Comparison of ENCODE assay signal across 1 cellular context in the genomic region with DNA sequence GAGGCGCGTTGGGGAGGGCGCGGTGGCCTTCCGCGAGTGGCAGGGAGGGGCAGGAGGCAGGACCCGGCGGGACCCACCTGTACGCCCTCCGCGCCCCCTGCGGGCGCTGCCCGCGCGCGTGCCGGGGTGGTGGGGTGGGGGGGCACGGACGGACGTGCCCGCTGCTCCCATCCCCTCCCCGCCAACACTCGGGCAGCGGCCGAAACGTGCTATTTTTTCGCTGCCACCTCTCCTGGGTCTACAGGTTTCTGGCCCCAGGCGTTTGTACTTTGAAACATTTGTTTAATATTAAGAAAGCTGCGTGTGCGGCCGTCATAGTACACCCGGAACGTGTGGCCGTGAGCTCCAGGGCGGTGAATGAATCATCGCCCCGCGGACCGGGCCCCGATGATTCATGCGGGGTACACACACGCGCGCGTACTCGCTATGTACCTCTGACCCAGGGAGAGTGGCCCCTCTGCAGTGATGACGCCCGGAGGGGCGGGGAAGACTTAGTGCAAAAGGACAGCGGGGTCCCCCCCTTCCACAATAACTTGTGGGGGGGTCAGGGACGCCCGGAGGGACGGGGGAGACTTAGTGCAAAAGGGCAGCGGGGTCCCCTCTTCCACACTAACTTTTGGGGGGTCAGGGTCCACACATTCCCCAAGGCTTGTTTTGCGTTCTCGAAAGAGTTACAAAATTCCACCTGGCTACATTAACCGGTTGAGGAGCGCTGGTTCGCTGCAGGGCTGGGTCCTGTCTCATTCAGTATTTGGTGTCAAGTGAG.
A peak's percentile ranks its signal among the peaks of the same experiment; 100 is the strongest.
TF ChIP-seq lines count a peak whose summit lies in the region.

No MANE protein-coding gene starts in this region.

TF ChIP-seq in HepG2, 621 proteins besides CTCF, POLR2A, EP300 and RAD21 (continued from another document and continues in another):
- peak; percentile 38; the same call in 1 of the 2 replicates for TF ChIP-seq NR2C2 (CRISPR knock-in tag; IDR thresholded peaks at IDR 0.05; ENCODE audit: borderline replicate concordance)
- TF ChIP-seq MYPOP (CRISPR knock-in tag; IDR thresholded peaks at IDR 0.05) = peak; percentile 65; the same call in 1 of the 2 replicates
- TF ChIP-seq ZSCAN31 (CRISPR knock-in tag; IDR thresholded peaks at IDR 0.05; ENCODE audit: low read depth) = no peak
- no peak for TF ChIP-seq ZNF776 (CRISPR knock-in tag; IDR thresholded peaks at IDR 0.05)
- no peak; the same call in 1 of the 2 replicates for TF ChIP-seq ZNF121 (CRISPR knock-in tag; IDR thresholded peaks at IDR 0.05)
- TF ChIP-seq NFIC (IDR thresholded peaks at IDR 0.05; ENCODE audit: low read length) = no peak
- TF ChIP-seq, protein P1, sequence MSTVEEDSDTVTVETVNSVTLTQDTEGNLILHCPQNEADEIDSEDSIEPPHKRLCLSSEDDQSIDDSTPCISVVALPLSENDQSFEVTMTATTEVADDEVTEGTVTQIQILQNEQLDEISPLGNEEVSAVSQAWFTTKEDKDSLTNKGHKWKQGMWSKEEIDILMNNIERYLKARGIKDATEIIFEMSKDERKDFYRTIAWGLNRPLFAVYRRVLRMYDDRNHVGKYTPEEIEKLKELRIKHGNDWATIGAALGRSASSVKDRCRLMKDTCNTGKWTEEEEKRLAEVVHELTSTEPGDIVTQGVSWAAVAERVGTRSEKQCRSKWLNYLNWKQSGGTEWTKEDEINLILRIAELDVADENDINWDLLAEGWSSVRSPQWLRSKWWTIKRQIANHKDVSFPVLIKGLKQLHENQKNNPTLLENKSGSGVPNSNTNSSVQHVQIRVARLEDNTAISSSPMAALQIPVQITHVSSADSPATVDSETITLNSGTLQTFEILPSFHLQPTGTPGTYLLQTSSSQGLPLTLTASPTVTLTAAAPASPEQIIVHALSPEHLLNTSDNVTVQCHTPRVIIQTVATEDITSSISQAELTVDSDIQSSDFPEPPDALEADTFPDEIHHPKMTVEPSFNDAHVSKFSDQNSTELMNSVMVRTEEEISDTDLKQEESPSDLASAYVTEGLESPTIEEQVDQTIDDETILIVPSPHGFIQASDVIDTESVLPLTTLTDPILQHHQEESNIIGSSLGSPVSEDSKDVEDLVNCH (CRISPR knock-in tag; IDR thresholded peaks at IDR 0.05) = no peak
- no peak for TF ChIP-seq GFI1 (CRISPR knock-in tag; IDR thresholded peaks at IDR 0.05; ENCODE audit: borderline replicate concordance)
- TF ChIP-seq ESRRA (CRISPR knock-in tag; IDR thresholded peaks at IDR 0.05; ENCODE audit: low read depth) = no peak
- no peak for TF ChIP-seq NR1H2 (CRISPR knock-in tag; IDR thresholded peaks at IDR 0.05; ENCODE audit: borderline replicate concordance, low read depth)
- no peak for TF ChIP-seq FOXP1 (IDR thresholded peaks at IDR 0.05)
- TF ChIP-seq FOXP1 (CRISPR knock-in tag; IDR thresholded peaks at IDR 0.05) = peak; percentile 35; the same call in 1 of the 2 replicates
- TF ChIP-seq CC2D1A (CRISPR knock-in tag; IDR thresholded peaks at IDR 0.05) = no peak
- 0 out of 2 replicates have a peak, but pooled peaks have one; percentile 54 for TF ChIP-seq DMAP1 (CRISPR knock-in tag; IDR thresholded peaks at IDR 0.05)
- no peak for TF ChIP-seq SOX6 (IDR thresholded peaks at IDR 0.05)
- peak; percentile 62; the same call in 1 of the 2 replicates for TF ChIP-seq SOX6 (CRISPR knock-in tag; IDR thresholded peaks at IDR 0.05)
- no peak for TF ChIP-seq RELA (CRISPR knock-in tag; IDR thresholded peaks at IDR 0.05)
- TF ChIP-seq ZNF572 (CRISPR knock-in tag; IDR thresholded peaks at IDR 0.05) = no peak
- no peak; the same call in 1 of the 2 replicates for TF ChIP-seq HOXA3 (CRISPR knock-in tag; IDR thresholded peaks at IDR 0.05)
- TF ChIP-seq, protein P2, sequence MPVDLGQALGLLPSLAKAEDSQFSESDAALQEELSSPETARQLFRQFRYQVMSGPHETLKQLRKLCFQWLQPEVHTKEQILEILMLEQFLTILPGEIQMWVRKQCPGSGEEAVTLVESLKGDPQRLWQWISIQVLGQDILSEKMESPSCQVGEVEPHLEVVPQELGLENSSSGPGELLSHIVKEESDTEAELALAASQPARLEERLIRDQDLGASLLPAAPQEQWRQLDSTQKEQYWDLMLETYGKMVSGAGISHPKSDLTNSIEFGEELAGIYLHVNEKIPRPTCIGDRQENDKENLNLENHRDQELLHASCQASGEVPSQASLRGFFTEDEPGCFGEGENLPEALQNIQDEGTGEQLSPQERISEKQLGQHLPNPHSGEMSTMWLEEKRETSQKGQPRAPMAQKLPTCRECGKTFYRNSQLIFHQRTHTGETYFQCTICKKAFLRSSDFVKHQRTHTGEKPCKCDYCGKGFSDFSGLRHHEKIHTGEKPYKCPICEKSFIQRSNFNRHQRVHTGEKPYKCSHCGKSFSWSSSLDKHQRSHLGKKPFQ (CRISPR knock-in tag; IDR thresholded peaks at IDR 0.05; ENCODE audit: insufficient replicate concordance) = no peak
- no peak for TF ChIP-seq NBN (conservative IDR thresholded peaks at IDR 0.05)
- no peak for TF ChIP-seq ZNF883 (CRISPR knock-in tag; IDR thresholded peaks at IDR 0.05; ENCODE audit: not compliant biosample characterization)
- TF ChIP-seq IRF1 (CRISPR knock-in tag; IDR thresholded peaks at IDR 0.05; ENCODE audit: low read depth) = no peak
- 0 out of 2 replicates have a peak, but pooled peaks have one; percentile 52 for TF ChIP-seq ZNF556 (CRISPR knock-in tag; IDR thresholded peaks at IDR 0.05; ENCODE audit: borderline replicate concordance)
- no peak for TF ChIP-seq PAWR (CRISPR knock-in tag; IDR thresholded peaks at IDR 0.05; ENCODE audit: borderline replicate concordance)
- no peak for TF ChIP-seq SKI (IDR thresholded peaks at IDR 0.05; ENCODE audit: partially characterized antibody)
- no peak for TF ChIP-seq U2AF2 (IDR thresholded peaks at IDR 0.05; ENCODE audit: low read depth, low read length)
- no peak for TF ChIP-seq HNRNPUL1 (IDR thresholded peaks at IDR 0.05; ENCODE audit: low read depth, low read length)
- no peak for TF ChIP-seq GPN1 (CRISPR knock-in tag; IDR thresholded peaks at IDR 0.05; ENCODE audit: borderline replicate concordance)
- no peak for TF ChIP-seq RFXAP (CRISPR knock-in tag; IDR thresholded peaks at IDR 0.05; ENCODE audit: borderline replicate concordance)
- no peak for TF ChIP-seq ZSCAN21 (CRISPR knock-in tag; IDR thresholded peaks at IDR 0.05; ENCODE audit: borderline replicate concordance)
- TF ChIP-seq SNAI1 (CRISPR knock-in tag; IDR thresholded peaks at IDR 0.05; ENCODE audit: borderline replicate concordance) = no peak
- TF ChIP-seq ZNF850 (CRISPR knock-in tag; conservative IDR thresholded peaks at IDR 0.05) = 0 out of 2 replicates have a peak, but pooled peaks have one; percentile 18
- no peak for TF ChIP-seq ZNF296 (CRISPR knock-in tag; conservative IDR thresholded peaks at IDR 0.05)
- no peak for TF ChIP-seq KLF13 (CRISPR knock-in tag; IDR thresholded peaks at IDR 0.05)
- no peak for TF ChIP-seq ZNF512B (CRISPR knock-in tag; IDR thresholded peaks at IDR 0.05; ENCODE audit: borderline replicate concordance)
- TF ChIP-seq, protein P3, sequence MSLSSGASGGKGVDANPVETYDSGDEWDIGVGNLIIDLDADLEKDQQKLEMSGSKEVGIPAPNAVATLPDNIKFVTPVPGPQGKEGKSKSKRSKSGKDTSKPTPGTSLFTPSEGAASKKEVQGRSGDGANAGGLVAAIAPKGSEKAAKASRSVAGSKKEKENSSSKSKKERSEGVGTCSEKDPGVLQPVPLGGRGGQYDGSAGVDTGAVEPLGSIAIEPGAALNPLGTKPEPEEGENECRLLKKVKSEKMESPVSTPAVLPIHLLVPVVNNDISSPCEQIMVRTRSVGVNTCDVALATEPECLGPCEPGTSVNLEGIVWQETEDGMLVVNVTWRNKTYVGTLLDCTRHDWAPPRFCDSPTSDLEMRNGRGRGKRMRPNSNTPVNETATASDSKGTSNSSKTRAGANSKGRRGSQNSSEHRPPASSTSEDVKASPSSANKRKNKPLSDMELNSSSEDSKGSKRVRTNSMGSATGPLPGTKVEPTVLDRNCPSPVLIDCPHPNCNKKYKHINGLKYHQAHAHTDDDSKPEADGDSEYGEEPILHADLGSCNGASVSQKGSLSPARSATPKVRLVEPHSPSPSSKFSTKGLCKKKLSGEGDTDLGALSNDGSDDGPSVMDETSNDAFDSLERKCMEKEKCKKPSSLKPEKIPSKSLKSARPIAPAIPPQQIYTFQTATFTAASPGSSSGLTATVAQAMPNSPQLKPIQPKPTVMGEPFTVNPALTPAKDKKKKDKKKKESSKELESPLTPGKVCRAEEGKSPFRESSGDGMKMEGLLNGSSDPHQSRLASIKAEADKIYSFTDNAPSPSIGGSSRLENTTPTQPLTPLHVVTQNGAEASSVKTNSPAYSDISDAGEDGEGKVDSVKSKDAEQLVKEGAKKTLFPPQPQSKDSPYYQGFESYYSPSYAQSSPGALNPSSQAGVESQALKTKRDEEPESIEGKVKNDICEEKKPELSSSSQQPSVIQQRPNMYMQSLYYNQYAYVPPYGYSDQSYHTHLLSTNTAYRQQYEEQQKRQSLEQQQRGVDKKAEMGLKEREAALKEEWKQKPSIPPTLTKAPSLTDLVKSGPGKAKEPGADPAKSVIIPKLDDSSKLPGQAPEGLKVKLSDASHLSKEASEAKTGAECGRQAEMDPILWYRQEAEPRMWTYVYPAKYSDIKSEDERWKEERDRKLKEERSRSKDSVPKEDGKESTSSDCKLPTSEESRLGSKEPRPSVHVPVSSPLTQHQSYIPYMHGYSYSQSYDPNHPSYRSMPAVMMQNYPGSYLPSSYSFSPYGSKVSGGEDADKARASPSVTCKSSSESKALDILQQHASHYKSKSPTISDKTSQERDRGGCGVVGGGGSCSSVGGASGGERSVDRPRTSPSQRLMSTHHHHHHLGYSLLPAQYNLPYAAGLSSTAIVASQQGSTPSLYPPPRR (CRISPR knock-in tag; IDR thresholded peaks at IDR 0.05; ENCODE audit: borderline replicate concordance) = 0 out of 2 replicates have a peak, but pooled peaks have one; percentile 49
- TF ChIP-seq EEA1 (CRISPR knock-in tag; IDR thresholded peaks at IDR 0.05; ENCODE audit: borderline replicate concordance) = no peak
- TF ChIP-seq GABPA (IDR thresholded peaks at IDR 0.05; ENCODE audit: low read depth, low read length) = no peak
- TF ChIP-seq GABPA (CRISPR knock-in tag; IDR thresholded peaks at IDR 0.05; ENCODE audit: low read depth) = no peak
- no peak for TF ChIP-seq RORA (CRISPR knock-in tag; IDR thresholded peaks at IDR 0.05)
- TF ChIP-seq FOXO1 (CRISPR knock-in tag; IDR thresholded peaks at IDR 0.05) = no peak; the same call in 1 of the 2 replicates
- TF ChIP-seq MTA3 (CRISPR knock-in tag; IDR thresholded peaks at IDR 0.05) = no peak
- TF ChIP-seq, protein P4, sequence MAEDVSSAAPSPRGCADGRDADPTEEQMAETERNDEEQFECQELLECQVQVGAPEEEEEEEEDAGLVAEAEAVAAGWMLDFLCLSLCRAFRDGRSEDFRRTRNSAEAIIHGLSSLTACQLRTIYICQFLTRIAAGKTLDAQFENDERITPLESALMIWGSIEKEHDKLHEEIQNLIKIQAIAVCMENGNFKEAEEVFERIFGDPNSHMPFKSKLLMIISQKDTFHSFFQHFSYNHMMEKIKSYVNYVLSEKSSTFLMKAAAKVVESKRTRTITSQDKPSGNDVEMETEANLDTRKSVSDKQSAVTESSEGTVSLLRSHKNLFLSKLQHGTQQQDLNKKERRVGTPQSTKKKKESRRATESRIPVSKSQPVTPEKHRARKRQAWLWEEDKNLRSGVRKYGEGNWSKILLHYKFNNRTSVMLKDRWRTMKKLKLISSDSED (CRISPR knock-in tag; IDR thresholded peaks at IDR 0.05) = no peak
- TF ChIP-seq KAT2B (IDR thresholded peaks at IDR 0.05; ENCODE audit: borderline replicate concordance, low read depth, low read length) = no peak
- TF ChIP-seq ZNF275 (CRISPR knock-in tag; IDR thresholded peaks at IDR 0.05; ENCODE audit: borderline replicate concordance) = 0 out of 2 replicates have a peak, but pooled peaks have one; percentile 33
- 0 out of 2 replicates have a peak, but pooled peaks have one; percentile 32 for TF ChIP-seq ZSCAN22 (CRISPR knock-in tag; IDR thresholded peaks at IDR 0.05)
- peak; percentile 81; the same call in 1 of the 3 replicates for TF ChIP-seq MXI1 (IDR thresholded peaks at IDR 0.05; ENCODE audit: borderline replicate concordance, low read depth, low read length)
- peak; percentile 63; the same call in 1 of the 2 replicates for TF ChIP-seq FOSL1 (CRISPR knock-in tag; IDR thresholded peaks at IDR 0.05; ENCODE audit: borderline replicate concordance)
